In genomic region chr14:66662374-66662773, GRCh38 we compare ENCODE assay signal across 12 cellular contexts.
DNase-seq lines count a peak whose midpoint lies in the region; ATAC-seq and TF ChIP-seq lines count a peak whose summit lies in the region.
"Had no signal": no experiment of that assay in that cellular context is flagged by ENCODE, and none has a peak within 500 bp of the region (broad histone marks: within the 10 kb centered on the region; RNA-seq: fewer than 3 reads in every experiment).

No MANE protein-coding gene starts in this region.

- H3K4me3 ChIP-seq in DOHH2 (ENCODE audit: low read length) (no peak overlapping the region), KMS-11 (IDR thresholded peaks at IDR 0.05; ENCODE audit: insufficient read depth, low read depth, low read length) (no peak overlapping the region), cardiac fibroblast (replicated peaks in 1 of 2; ENCODE audit: low read depth in 2 of 2, low read length in 2 of 2) (no peak overlapping the region), right lobe of liver (no peak overlapping the region)
- H3K4me3 ChIP-seq: vagina had no signal

- TF ChIP-seq POLR2A in right lobe of liver (IDR thresholded peaks at IDR 0.05): no peak

- H3K4me2 ChIP-seq in DOHH2 (ENCODE audit: low read length) (no peak overlapping the region), KMS-11 (no peak overlapping the region)

- peaks cover 14% of the 10 kb centered on the region; the same call in 1 of the 2 replicates for H3K9me3 ChIP-seq in DOHH2 (ENCODE audit: control insufficient read depth, insufficient read depth, low read length)
- H3K9me3 ChIP-seq in right lobe of liver: peaks cover 0 to 2% (median 0%) of the 10 kb centered on the region in 4 donors

- no peaks in the 10 kb centered on the region for H4K20me1 ChIP-seq in DOHH2 (ENCODE audit: control insufficient read depth, insufficient read depth, low read depth, low read length)
- H4K20me1 ChIP-seq in KMS-11 (ENCODE audit: insufficient read depth): no peaks in the 10 kb centered on the region

- peaks cover 3% of the 10 kb centered on the region for H3K36me3 ChIP-seq in DOHH2 (ENCODE audit: control insufficient read depth, low read length)
- no peaks in the 10 kb centered on the region for H3K36me3 ChIP-seq in KMS-11 (ENCODE audit: insufficient read depth)
- H3K36me3 ChIP-seq in right lobe of liver: no peaks in the 10 kb centered on the region
- H3K36me3 ChIP-seq: vagina had no signal

- H3K79me2 ChIP-seq in DOHH2 (ENCODE audit: control insufficient read depth, low read length) (peaks cover 52% of the 10 kb centered on the region), KMS-11 (ENCODE audit: insufficient read depth, low read depth) (peaks cover 10% of the 10 kb centered on the region; the same call in 1 of the 2 replicates)

- no peak overlapping the region for H3K9ac ChIP-seq in KMS-11

- H3K27ac ChIP-seq in DOHH2 (ENCODE audit: low read depth, low read length) (no peak overlapping the region), KMS-11 (no peak overlapping the region), right lobe of liver (no peak overlapping the region)
- H3K27ac ChIP-seq: vagina had no signal

- H3K9me2 ChIP-seq in DOHH2 (replicated peaks; ENCODE audit: control insufficient read depth, low read length): no peaks in the 10 kb centered on the region

- 89% methylated on average over 4 of the region's 4 CpGs for WGBS in right lobe of liver (ENCODE audit: insufficient coverage, low coverage, low lambda C conversion rate, missing lambda C conversion rate)

- no peak overlapping the region for H2AFZ ChIP-seq in KMS-11 (ENCODE audit: low read depth)

- ATAC-seq in right lobe of liver: peak; percentile 65 to 76 (median 74)
- no peak for ATAC-seq in stimulated activated naive CD8-positive, alpha-beta T cell treated with anti-CD3 and anti-CD28 coated beads, Interleukin-15, Interleukin-2, amounts not matched to agents 100 U/mL and 50 U/mL, for 24 hours
- ATAC-seq in HG02642 (IDR thresholded peaks at IDR 0.05; ENCODE audit: poor library complexity, unreplicated experiment): no peak
- ATAC-seq in GM18502 (IDR thresholded peaks at IDR 0.05; ENCODE audit: poor library complexity, unreplicated experiment): no peak
- ATAC-seq: natural killer cell treated with Interleukin-12 subunit alpha and Interleukin-12 subunit beta and Interleukin-15 and Interleukin-18, amount 100 ng/mL, for 72 hours had no signal

- TF ChIP-seq CTCF in DOHH2 (IDR thresholded peaks at IDR 0.05; ENCODE audit: low read depth, low read length, poor library complexity, severe bottlenecking): peak; percentile 30
- TF ChIP-seq CTCF in KMS-11 (conservative IDR thresholded peaks at IDR 0.05; ENCODE audit: low read depth, low read length): peak; percentile 52; the same call in 1 of the 2 replicates
- peak; percentile 64 for TF ChIP-seq CTCF in cardiac fibroblast (IDR thresholded peaks at IDR 0.05; ENCODE audit: low read depth, low read length)
- peak; percentile 10 to 48 (median 28) for TF ChIP-seq CTCF in right lobe of liver (IDR thresholded peaks at IDR 0.05)

- no peaks in the 10 kb centered on the region for H3K4me1 ChIP-seq in DOHH2 (ENCODE audit: control insufficient read depth, low read length)
- peaks cover 6% of the 10 kb centered on the region for H3K4me1 ChIP-seq in KMS-11 (ENCODE audit: low read depth, poor library complexity, severe bottlenecking)
- no peaks in the 10 kb centered on the region for H3K4me1 ChIP-seq in right lobe of liver
- H3K4me1 ChIP-seq: vagina had no signal

- DNase-seq in cardiac fibroblast (ENCODE audit: low read depth in 2 of 2) (peak; percentile 34 to 58), right lobe of liver (no peak), NCI-H1930 (lab: John Stamatoyannopoulos, UW) (no peak)
- no peak for DNase-seq in stimulated activated naive CD8-positive, alpha-beta T cell treated with anti-CD3 and anti-CD28 coated beads, Interleukin-15, Interleukin-2, amounts not matched to agents 100 U/mL and 50 U/mL, for 24 hours
- DNase-seq: activated naive CD4-positive, alpha-beta T cell; stimulated activated CD4-positive, alpha-beta T cell treated with anti-CD3 and anti-CD28 coated beads, Interleukin-4, amount 100 ng/mL, for 24 hours had no signal

- H3K27me3 ChIP-seq in DOHH2 (ENCODE audit: control insufficient read depth, low read length): no peaks in the 10 kb centered on the region
- H3K27me3 ChIP-seq in KMS-11 (ENCODE audit: insufficient read depth, low read depth): no peaks in the 10 kb centered on the region
- H3K27me3 ChIP-seq in right lobe of liver: no peaks in the 10 kb centered on the region
- H3K27me3 ChIP-seq: vagina had no signal

- H3F3A ChIP-seq in DOHH2 (ENCODE audit: control insufficient read depth, insufficient read depth): no peaks in the 10 kb centered on the region

- intact Hi-C loops in right lobe of liver (cut with DNase I): no loop called here

Comparison
In these comparisons a context has a peak if more than half of its experiments do, and no peak if none do; other contexts are left out.
1. DNase-seq: peak in cardiac fibroblast (2 of 2); none in right lobe of liver (0 of 3), NCI-H1930 (0 of 2) and stimulated activated naive CD8-positive, alpha-beta T cell treated with anti-CD3 and anti-CD28 coated beads, Interleukin-15, Interleukin-2, amounts not matched to agents 100 U/mL and 50 U/mL, for 24 hours (single experiment).
2. ATAC-seq: peak in right lobe of liver (4 of 4); none in stimulated activated naive CD8-positive, alpha-beta T cell treated with anti-CD3 and anti-CD28 coated beads, Interleukin-15, Interleukin-2, amounts not matched to agents 100 U/mL and 50 U/mL, for 24 hours (single experiment), HG02642 (single experiment) and GM18502 (single experiment).
3. Peak in every context shown above with its lines, with median percentiles within 50 percentile points of each other: CTCF ChIP-seq.